ENCODE assay signal across 11 cellular contexts in genomic region chr3:37768107-37768809, GRCh38.
DNase-seq lines count a peak whose midpoint lies in the region; ATAC-seq and TF ChIP-seq lines count a peak whose summit lies in the region.
"Had no signal": no experiment of that assay in that cellular context is flagged by ENCODE, and none has a peak within 500 bp of the region (broad histone marks: within the 10 kb centered on the region; RNA-seq: fewer than 3 reads in every experiment).

No MANE protein-coding gene starts in this region.

- DNase-seq in IMR-90 = peak; percentile 37
- peak; percentile 76 for DNase-seq in SK-N-DZ (ENCODE audit: low spot score)
- DNase-seq in kidney tubule cell (ENCODE audit: low spot score) = peak; percentile 44
- DNase-seq in KG1 (lab: John Stamatoyannopoulos, UW) = no peak
- no peak for DNase-seq in GM10248 (ENCODE audit: extremely low spot score)
- DNase-seq in GF-D8 (lab: John Stamatoyannopoulos, UW) = no peak
- DNase-seq in D341Med (ENCODE audit: low spot score) = no peak
- DNase-seq: activated CD4-positive, alpha-beta T cell treated with anti-CD3 and anti-CD28 coated beads, Interleukin-2, amount 50 U/mL, for 48 hours; esophagus squamous epithelium had no signal

- H2AFZ ChIP-seq in IMR-90 (replicated peaks; ENCODE audit: low read length, poor library complexity) = no peak overlapping the region

- no peak overlapping the region for H3K9ac ChIP-seq in IMR-90 (ENCODE audit: low read depth, low read length)
- H3K9ac ChIP-seq: BLaER1 treated with 17β-estradiol and CSF1 and Interleukin-3, amounts not matched to agents 10 nM and 100 nM had no signal

- no peak for TF ChIP-seq CTCF in 22Rv1 (IDR thresholded peaks at IDR 0.05)
- TF ChIP-seq CTCF in IMR-90 (conservative IDR thresholded peaks at IDR 0.05; ENCODE audit: low read depth, low read length) = no peak
- TF ChIP-seq CTCF in GM10248 (IDR thresholded peaks at IDR 0.05; ENCODE audit: control extremely low read depth, extremely low read depth, low read depth, missing control alignments) = no peak

- in situ Hi-C loops in IMR-90 (cut with MboI; ENCODE audit: low sequenced_read_pairs) = no loop called here

- dilution Hi-C loops in IMR-90 (cut with HindIII; ENCODE audit: low sequenced_read_pairs, unreplicated experiment) = no loop called here

- no peak overlapping the region for H2BK120ac ChIP-seq in IMR-90 (ENCODE audit: low read depth, low read length)

- H4K8ac ChIP-seq in IMR-90 (ENCODE audit: low read depth in 2 of 2, low read length in 2 of 2) = no peak overlapping the region

- no CpG with 5 or more reads among the region's 8 CpGs for WGBS in IMR-90 (ENCODE audit: extremely low coverage in 2 of 2, insufficient read length in 1 of 2), 2 experiments

- no peak overlapping the region for H3K18ac ChIP-seq in IMR-90 (ENCODE audit: low read depth, low read length)

- peaks cover 4% of the 10 kb centered on the region; the same call in 1 of the 2 replicates for H3K4me1 ChIP-seq in IMR-90 (ENCODE audit: control insufficient read depth, insufficient read depth, low read length)

- no peak overlapping the region for H2AK5ac ChIP-seq in IMR-90 (ENCODE audit: low read depth, low read length)

- H4K20me1 ChIP-seq in IMR-90 (ENCODE audit: insufficient read depth, low read length) = no peaks in the 10 kb centered on the region
- H4K20me1 ChIP-seq: BLaER1 treated with 17β-estradiol and CSF1 and Interleukin-3, amounts not matched to agents 10 nM and 100 nM had no signal

- POLR2A ChIA-PET in IMR-90 (lab: Charles Lee; ENCODE audit: unreplicated experiment) (no interaction called here), GM10248 (lab: Yijun Ruan, JAX) (no interaction called here)

- H3K9me3 ChIP-seq in IMR-90 (ENCODE audit: control insufficient read depth, insufficient read depth, low read length) = no peaks in the 10 kb centered on the region
- H3K9me3 ChIP-seq: BLaER1 treated with 17β-estradiol and CSF1 and Interleukin-3, amounts not matched to agents 10 nM and 100 nM; esophagus squamous epithelium had no signal

- no peak for TF ChIP-seq RAD21 in IMR-90 (IDR thresholded peaks at IDR 0.05; ENCODE audit: low read length)

- CTCF ChIA-PET in IMR-90 (lab: Yijun Ruan, JAX) = interaction anchor here (0.6 to 1.0 kb wide), 3 partner anchors 11 to 121 kb away, joined by 3 read pairs; no protein-coding TSS in a partner anchor
- CTCF ChIA-PET in GM10248 (lab: Yijun Ruan, JAX) = interaction anchor here (2.6 kb wide), 1 partner anchor 11 kb away, joined by 7 read pairs; no protein-coding TSS in a partner anchor

- H3K23ac ChIP-seq in IMR-90 (ENCODE audit: low read depth, low read length) = no peak overlapping the region

- no peaks in the 10 kb centered on the region for H3K79me1 ChIP-seq in IMR-90 (ENCODE audit: low read depth in 1 of 2, low read length in 2 of 2)

- peaks cover 72% of the 10 kb centered on the region for H3K27me3 ChIP-seq in IMR-90 (ENCODE audit: control insufficient read depth, insufficient read depth, low read length)
- H3K27me3 ChIP-seq: BLaER1 treated with 17β-estradiol and CSF1 and Interleukin-3, amounts not matched to agents 10 nM and 100 nM; esophagus squamous epithelium had no signal

- BruUV-seq in IMR-90 (replicated peaks; lab: Mats Ljungman, UMichigan) = no TSS peak

- H2BK20ac ChIP-seq in IMR-90 (ENCODE audit: low read depth, low read length) = no peak overlapping the region

- no peak overlapping the region for H3K56ac ChIP-seq in IMR-90 (ENCODE audit: extremely low read depth, insufficient read depth, low read length)

- no peak overlapping the region for H3K4me3 ChIP-seq in IMR-90 (ENCODE audit: insufficient read depth, low read depth, low read length)
- H3K4me3 ChIP-seq: BLaER1 treated with 17β-estradiol and CSF1 and Interleukin-3, amounts not matched to agents 10 nM and 100 nM; esophagus squamous epithelium had no signal

- no peak overlapping the region for H2BK5ac ChIP-seq in IMR-90 (ENCODE audit: low read depth, low read length, poor library complexity, severe bottlenecking)

- peak overlapping the region; percentile 58 for H3K27ac ChIP-seq in 22Rv1
- no peak overlapping the region for H3K27ac ChIP-seq in IMR-90 (ENCODE audit: insufficient read depth, low read length)
- H3K27ac ChIP-seq: BLaER1 treated with 17β-estradiol and CSF1 and Interleukin-3, amounts not matched to agents 10 nM and 100 nM had no signal

- H2AK9ac ChIP-seq in IMR-90 (replicated peaks; ENCODE audit: low read depth, low read length, poor library complexity) = no peak overlapping the region

- no peak overlapping the region for H2BK15ac ChIP-seq in IMR-90 (ENCODE audit: low read depth, low read length)

- no peak overlapping the region for H3K14ac ChIP-seq in IMR-90 (replicated peaks; ENCODE audit: low read depth, low read length)

- TF ChIP-seq POLR2A in IMR-90 (IDR thresholded peaks at IDR 0.05; ENCODE audit: low read depth, low read length) = no peak

- intact Hi-C loops in IMR-90 (cut with micrococcal nuclease) = no loop called here

- H4K5ac ChIP-seq in IMR-90 (ENCODE audit: low read depth, low read length) = no peak overlapping the region

- ATAC-seq in IMR-90 (ENCODE audit: low read depth) = no peak

- H3K9me1 ChIP-seq in IMR-90 (ENCODE audit: insufficient read depth, low read length) = no peaks in the 10 kb centered on the region

- no peak overlapping the region for H3K4ac ChIP-seq in IMR-90 (ENCODE audit: low read depth, low read length)

- H3K4me2 ChIP-seq in IMR-90 (ENCODE audit: low read depth, low read length) = no peak overlapping the region
- H3K4me2 ChIP-seq: BLaER1 treated with 17β-estradiol and CSF1 and Interleukin-3, amounts not matched to agents 10 nM and 100 nM had no signal

- no peaks in the 10 kb centered on the region for H3K36me3 ChIP-seq in IMR-90 (ENCODE audit: control insufficient read depth, insufficient read depth, low read length)
- H3K36me3 ChIP-seq: esophagus squamous epithelium had no signal

- no peak overlapping the region for H4K91ac ChIP-seq in IMR-90 (ENCODE audit: insufficient read depth, low read depth, low read length)

TF ChIP-seq in IMR-90, 13 proteins besides CTCF, POLR2A, EP300 and RAD21:
- TF ChIP-seq MAZ (IDR thresholded peaks at IDR 0.05; ENCODE audit: borderline replicate concordance, low read depth, low read length) (no peak), BHLHE40 (IDR thresholded peaks at IDR 0.05; ENCODE audit: low read depth, low read length) (peak; percentile 75), MXI1 (IDR thresholded peaks at IDR 0.05; ENCODE audit: borderline replicate concordance, low read depth, low read length) (no peak), FOS (IDR thresholded peaks at IDR 0.05; ENCODE audit: low read depth, low read length) (no peak)

Comparison
In these comparisons a context has a peak if more than half of its experiments do, and no peak if none do; other contexts are left out.
1. DNase-seq: peak in IMR-90 (single experiment), SK-N-DZ (single experiment) and kidney tubule cell (single experiment); none in KG1 (single experiment), GM10248 (single experiment), GF-D8 (single experiment) and D341Med (single experiment).